10 cellular contexts compared by ENCODE assay signal in the genomic region with DNA sequence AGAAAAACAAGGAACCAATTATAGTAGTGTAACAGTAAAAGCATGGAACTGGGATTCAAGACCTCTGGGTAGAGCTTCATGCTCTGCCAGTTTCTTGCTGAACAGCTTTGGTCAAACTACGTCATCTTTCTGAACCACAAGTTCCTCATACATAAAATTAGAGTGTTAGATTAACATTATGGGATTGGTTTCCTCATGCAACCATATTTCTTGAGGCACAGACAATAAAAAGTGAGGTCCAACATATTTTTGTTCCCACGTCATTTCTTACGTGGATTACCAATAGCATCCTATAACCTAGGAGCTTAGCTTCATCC.
DNase-seq lines count a peak whose midpoint lies in the region; ATAC-seq and TF ChIP-seq lines count a peak whose summit lies in the region.
"Had no signal": no experiment of that assay in that cellular context is flagged by ENCODE, and none has a peak within 500 bp of the region (broad histone marks: within the 10 kb centered on the region; RNA-seq: fewer than 3 reads in every experiment).

No MANE protein-coding gene starts in this region.

- intact Hi-C loops in dendritic cell treated with granulocyte-macrophage colony-stimulating factor and Interleukin-4, amounts not matched to agents 40 ng/mL and 50 ng/mL, for 4 days (cut with micrococcal nuclease): no loop called here
- intact Hi-C loops in activated CD4-positive, alpha-beta T cell treated with anti-CD3 and anti-CD28 coated beads for 36 hours (cut with DNase I, micrococcal nuclease): no loop called here
- intact Hi-C loops in heart right ventricle (cut with DNase I): no loop called here

- H3K9me3 ChIP-seq in heart right ventricle: peaks cover 0 to 3% (median 0%) of the 10 kb centered on the region in 11 donors
- H3K9me3 ChIP-seq: HAP-1 had no signal

- no peaks in the 10 kb centered on the region for H3K4me1 ChIP-seq in heart right ventricle
- H3K4me1 ChIP-seq: HAP-1 had no signal

- H3K27ac Mint-ChIP-seq in dendritic cell treated with granulocyte-macrophage colony-stimulating factor and Interleukin-4, amounts not matched to agents 40 ng/mL and 50 ng/mL, for 4 days: peak overlapping the region; percentile 63
- no peak overlapping the region for H3K27ac Mint-ChIP-seq in activated CD4-positive, alpha-beta T cell treated with anti-CD3 and anti-CD28 coated beads for 36 hours
- H3K27ac Mint-ChIP-seq: type B pancreatic cell had no signal

- no peaks in the 10 kb centered on the region for H3K27me3 ChIP-seq in heart right ventricle

- no peaks in the 10 kb centered on the region for H3K36me3 ChIP-seq in heart right ventricle
- H3K36me3 ChIP-seq: HAP-1 had no signal

- POLR2A ChIA-PET in activated CD4-positive, alpha-beta T cell treated with anti-CD3 and anti-CD28 coated beads for 36 hours (lab: Charles Lee): no interaction called here

- no peaks in the 10 kb centered on the region for H3K36me3 Mint-ChIP-seq in dendritic cell treated with granulocyte-macrophage colony-stimulating factor and Interleukin-4, amounts not matched to agents 40 ng/mL and 50 ng/mL, for 4 days (ENCODE audit: low read depth)
- H3K36me3 Mint-ChIP-seq in activated CD4-positive, alpha-beta T cell treated with anti-CD3 and anti-CD28 coated beads for 36 hours (ENCODE audit: low read depth): no peaks in the 10 kb centered on the region
- H3K36me3 Mint-ChIP-seq: type B pancreatic cell had no signal

- CTCF ChIA-PET in activated CD4-positive, alpha-beta T cell treated with anti-CD3 and anti-CD28 coated beads for 36 hours (lab: Charles Lee): no interaction called here

- no peak for TF ChIP-seq CTCF in heart right ventricle (IDR thresholded peaks at IDR 0.05)

- H3K4me1 Mint-ChIP-seq in dendritic cell treated with granulocyte-macrophage colony-stimulating factor and Interleukin-4, amounts not matched to agents 40 ng/mL and 50 ng/mL, for 4 days (ENCODE audit: low read depth): peaks cover 5% of the 10 kb centered on the region
- peaks cover 4% of the 10 kb centered on the region for H3K4me1 Mint-ChIP-seq in activated CD4-positive, alpha-beta T cell treated with anti-CD3 and anti-CD28 coated beads for 36 hours

- peaks cover 7% of the 10 kb centered on the region for H3K9me3 Mint-ChIP-seq in dendritic cell treated with granulocyte-macrophage colony-stimulating factor and Interleukin-4, amounts not matched to agents 40 ng/mL and 50 ng/mL, for 4 days
- no peaks in the 10 kb centered on the region for H3K9me3 Mint-ChIP-seq in activated CD4-positive, alpha-beta T cell treated with anti-CD3 and anti-CD28 coated beads for 36 hours (ENCODE audit: low read depth)
- H3K9me3 Mint-ChIP-seq: type B pancreatic cell had no signal

- ATAC-seq in GM18868 (IDR thresholded peaks at IDR 0.05; ENCODE audit: unreplicated experiment) (peak; percentile 90), GM21825 (IDR thresholded peaks at IDR 0.05; ENCODE audit: unreplicated experiment) (peak; percentile 93), HG03457 (IDR thresholded peaks at IDR 0.05; ENCODE audit: unreplicated experiment) (peak; percentile 84), heart right ventricle (no peak), HG03039 (IDR thresholded peaks at IDR 0.05; ENCODE audit: unreplicated experiment) (no peak)
- no peak for ATAC-seq in activated CD4-positive, alpha-beta T cell treated with anti-CD3 and anti-CD28 coated beads for 36 hours

- no peak for DNase-seq in activated CD4-positive, alpha-beta T cell treated with anti-CD3 and anti-CD28 coated beads for 36 hours
- DNase-seq in NCI-H526 (lab: John Stamatoyannopoulos, UW) (no peak), heart right ventricle (no peak)

- no peak overlapping the region for H3K27ac ChIP-seq in heart right ventricle

- no peak overlapping the region for H3K4me3 Mint-ChIP-seq in dendritic cell treated with granulocyte-macrophage colony-stimulating factor and Interleukin-4, amounts not matched to agents 40 ng/mL and 50 ng/mL, for 4 days
- H3K4me3 Mint-ChIP-seq in activated CD4-positive, alpha-beta T cell treated with anti-CD3 and anti-CD28 coated beads for 36 hours: no peak overlapping the region
- H3K4me3 Mint-ChIP-seq: type B pancreatic cell had no signal

- no peaks in the 10 kb centered on the region for H3K27me3 Mint-ChIP-seq in dendritic cell treated with granulocyte-macrophage colony-stimulating factor and Interleukin-4, amounts not matched to agents 40 ng/mL and 50 ng/mL, for 4 days
- H3K27me3 Mint-ChIP-seq in activated CD4-positive, alpha-beta T cell treated with anti-CD3 and anti-CD28 coated beads for 36 hours: no peaks in the 10 kb centered on the region
- H3K27me3 Mint-ChIP-seq: type B pancreatic cell had no signal

- 90 to 92% methylated on average over 3 of the region's 3 CpGs for WGBS in heart right ventricle, 2 donors

- no peak overlapping the region for H3K4me3 ChIP-seq in heart right ventricle
- H3K4me3 ChIP-seq: HAP-1 had no signal

Comparison
In these comparisons a context has a peak if more than half of its experiments do, and no peak if none do; other contexts are left out.
1. ATAC-seq: peak in GM18868 (single experiment), GM21825 (single experiment) and HG03457 (single experiment); none in activated CD4-positive, alpha-beta T cell treated with anti-CD3 and anti-CD28 coated beads for 36 hours (single experiment), heart right ventricle (0 of 8) and HG03039 (single experiment).